Comparison of ENCODE assay signal across 1 cellular context in the genomic region with DNA sequence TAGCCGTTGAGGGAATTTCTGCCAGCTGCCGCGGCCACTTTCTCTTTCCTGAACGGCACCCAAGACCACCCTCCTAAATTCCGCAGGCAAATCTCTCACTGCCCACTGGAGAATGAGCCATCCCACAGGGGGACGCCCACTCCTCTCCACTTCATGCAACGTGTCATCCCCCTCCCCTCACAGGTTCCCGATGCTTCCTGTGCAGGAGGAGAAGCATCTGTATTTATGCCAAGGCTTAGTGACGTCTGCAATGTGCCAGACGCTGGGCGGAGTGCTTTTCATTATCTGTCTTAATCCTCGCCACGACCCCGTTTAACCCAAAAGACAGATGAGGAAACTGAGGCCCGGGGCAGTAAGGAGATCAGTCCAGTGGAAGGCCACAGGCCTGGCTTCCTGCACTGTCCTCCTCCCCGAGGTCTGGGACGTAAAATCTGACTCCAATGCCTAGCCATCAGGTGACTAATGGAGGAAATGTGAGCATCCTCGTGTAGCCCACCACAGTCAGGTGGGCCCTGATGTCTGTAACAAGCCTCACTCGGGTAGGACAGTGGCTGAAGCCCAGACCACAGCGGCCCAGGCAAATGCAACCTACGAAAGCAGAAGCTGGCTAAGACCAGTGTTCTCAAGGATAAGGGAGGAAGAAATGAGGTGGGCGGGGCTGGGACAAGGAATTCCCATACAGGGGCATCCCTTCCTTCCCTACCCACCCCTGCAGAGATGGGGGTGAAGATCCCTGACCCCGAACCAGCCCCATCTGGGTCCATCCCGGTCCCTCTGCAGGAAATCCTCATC.
TF ChIP-seq lines count a peak whose summit lies in the region.

No MANE protein-coding gene starts in this region.

TF ChIP-seq in GM23338, 12 proteins besides CTCF, POLR2A, EP300 and RAD21 (continued from another document):
- TF ChIP-seq, protein P1, sequence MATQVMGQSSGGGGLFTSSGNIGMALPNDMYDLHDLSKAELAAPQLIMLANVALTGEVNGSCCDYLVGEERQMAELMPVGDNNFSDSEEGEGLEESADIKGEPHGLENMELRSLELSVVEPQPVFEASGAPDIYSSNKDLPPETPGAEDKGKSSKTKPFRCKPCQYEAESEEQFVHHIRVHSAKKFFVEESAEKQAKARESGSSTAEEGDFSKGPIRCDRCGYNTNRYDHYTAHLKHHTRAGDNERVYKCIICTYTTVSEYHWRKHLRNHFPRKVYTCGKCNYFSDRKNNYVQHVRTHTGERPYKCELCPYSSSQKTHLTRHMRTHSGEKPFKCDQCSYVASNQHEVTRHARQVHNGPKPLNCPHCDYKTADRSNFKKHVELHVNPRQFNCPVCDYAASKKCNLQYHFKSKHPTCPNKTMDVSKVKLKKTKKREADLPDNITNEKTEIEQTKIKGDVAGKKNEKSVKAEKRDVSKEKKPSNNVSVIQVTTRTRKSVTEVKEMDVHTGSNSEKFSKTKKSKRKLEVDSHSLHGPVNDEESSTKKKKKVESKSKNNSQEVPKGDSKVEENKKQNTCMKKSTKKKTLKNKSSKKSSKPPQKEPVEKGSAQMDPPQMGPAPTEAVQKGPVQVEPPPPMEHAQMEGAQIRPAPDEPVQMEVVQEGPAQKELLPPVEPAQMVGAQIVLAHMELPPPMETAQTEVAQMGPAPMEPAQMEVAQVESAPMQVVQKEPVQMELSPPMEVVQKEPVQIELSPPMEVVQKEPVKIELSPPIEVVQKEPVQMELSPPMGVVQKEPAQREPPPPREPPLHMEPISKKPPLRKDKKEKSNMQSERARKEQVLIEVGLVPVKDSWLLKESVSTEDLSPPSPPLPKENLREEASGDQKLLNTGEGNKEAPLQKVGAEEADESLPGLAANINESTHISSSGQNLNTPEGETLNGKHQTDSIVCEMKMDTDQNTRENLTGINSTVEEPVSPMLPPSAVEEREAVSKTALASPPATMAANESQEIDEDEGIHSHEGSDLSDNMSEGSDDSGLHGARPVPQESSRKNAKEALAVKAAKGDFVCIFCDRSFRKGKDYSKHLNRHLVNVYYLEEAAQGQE (IDR thresholded peaks at IDR 0.05; ENCODE audit: unreplicated experiment), result no peak
- no peak for TF ChIP-seq NANOG (IDR thresholded peaks at IDR 0.05; ENCODE audit: borderline replicate concordance)
- TF ChIP-seq POLR2AphosphoS5 (IDR thresholded peaks at IDR 0.05; ENCODE audit: low read depth), result no peak
